In genomic region chr20:45921618-45922189, GRCh38 we compare ENCODE assay signal across 1 cellular context.
TF ChIP-seq lines count a peak whose summit lies in the region.

No MANE protein-coding gene starts in this region.

TF ChIP-seq in HepG2, 621 proteins besides CTCF, POLR2A, EP300 and RAD21 (continued from another document and continues in another):
- TF ChIP-seq ZNF687 (CRISPR knock-in tag; IDR thresholded peaks at IDR 0.05) (no peak), ZNF121 (CRISPR knock-in tag; IDR thresholded peaks at IDR 0.05) (no peak), ZNF616 (CRISPR knock-in tag; IDR thresholded peaks at IDR 0.05; ENCODE audit: low read depth) (no peak), RNF2 (conservative IDR thresholded peaks at IDR 0.05; ENCODE audit: low read depth) (no peak), SIN3A (IDR thresholded peaks at IDR 0.05; ENCODE audit: borderline replicate concordance, low read depth, low read length) (no peak), ZNF142 (CRISPR knock-in tag; IDR thresholded peaks at IDR 0.05) (no peak), ZBTB46 (CRISPR knock-in tag; IDR thresholded peaks at IDR 0.05; ENCODE audit: borderline replicate concordance) (no peak), ZBTB1 (CRISPR knock-in tag; IDR thresholded peaks at IDR 0.05; ENCODE audit: borderline replicate concordance) (no peak), PCBP1 (IDR thresholded peaks at IDR 0.05; ENCODE audit: borderline replicate concordance, low read depth, low read length) (no peak), MLXIP (CRISPR knock-in tag; IDR thresholded peaks at IDR 0.05; ENCODE audit: borderline replicate concordance) (no peak), ZC3H4 (CRISPR knock-in tag; IDR thresholded peaks at IDR 0.05; ENCODE audit: borderline replicate concordance) (no peak), PPARG (CRISPR knock-in tag; conservative IDR thresholded peaks at IDR 0.05) (no peak), ZNF234 (CRISPR knock-in tag; conservative IDR thresholded peaks at IDR 0.05) (no peak), XRCC5 (optimal IDR thresholded peaks at IDR 0.05; ENCODE audit: low read length) (no peak), ZSCAN12 (CRISPR knock-in tag; IDR thresholded peaks at IDR 0.05) (no peak), POLR2AphosphoS5 (IDR thresholded peaks at IDR 0.05; ENCODE audit: low read depth, low read length) (no peak), MBNL3 (CRISPR knock-in tag; conservative IDR thresholded peaks at IDR 0.05) (no peak), RCOR2 (CRISPR knock-in tag; IDR thresholded peaks at IDR 0.05) (no peak), SOX5 (CRISPR knock-in tag; IDR thresholded peaks at IDR 0.05; ENCODE audit: borderline replicate concordance) (no peak), ZNF326 (CRISPR knock-in tag; IDR thresholded peaks at IDR 0.05; ENCODE audit: borderline replicate concordance) (no peak), ZNF552 (CRISPR knock-in tag; IDR thresholded peaks at IDR 0.05; ENCODE audit: borderline replicate concordance) (no peak), U2AF1 (optimal IDR thresholded peaks at IDR 0.05; ENCODE audit: low read depth, low read length) (no peak), ZFX (CRISPR knock-in tag; IDR thresholded peaks at IDR 0.05; ENCODE audit: low read depth) (no peak), ZNF484 (CRISPR knock-in tag; IDR thresholded peaks at IDR 0.05; ENCODE audit: borderline replicate concordance, low read depth) (no peak), TERF1 (CRISPR knock-in tag; IDR thresholded peaks at IDR 0.05) (no peak), NR2F1 (CRISPR knock-in tag; IDR thresholded peaks at IDR 0.05) (no peak), YY1 (IDR thresholded peaks at IDR 0.05; ENCODE audit: insufficient read depth, insufficient replicate concordance, low read depth, low read length) (no peak), ZNF224 (CRISPR knock-in tag; IDR thresholded peaks at IDR 0.05) (no peak), PRPF4 (IDR thresholded peaks at IDR 0.05; ENCODE audit: low read depth, low read length, poor library complexity, severe bottlenecking) (no peak), SNAI1 (CRISPR knock-in tag; IDR thresholded peaks at IDR 0.05; ENCODE audit: borderline replicate concordance) (no peak), E2F2 (CRISPR knock-in tag; IDR thresholded peaks at IDR 0.05; ENCODE audit: borderline replicate concordance) (no peak), ZNF350 (CRISPR knock-in tag; IDR thresholded peaks at IDR 0.05; ENCODE audit: borderline replicate concordance, low read depth) (no peak), ZNF337 (CRISPR knock-in tag; IDR thresholded peaks at IDR 0.05; ENCODE audit: borderline replicate concordance, low read depth) (no peak), SIN3B (IDR thresholded peaks at IDR 0.05; ENCODE audit: low read length) (no peak), ZNF556 (CRISPR knock-in tag; IDR thresholded peaks at IDR 0.05; ENCODE audit: borderline replicate concordance) (peak; percentile 62; the same call in 1 of the 2 replicates), ZNF230 (CRISPR knock-in tag; IDR thresholded peaks at IDR 0.05) (peak; percentile 53; the same call in 1 of the 2 replicates), ZNF382 (CRISPR knock-in tag; IDR thresholded peaks at IDR 0.05; ENCODE audit: borderline replicate concordance) (no peak), FOXP4 (CRISPR knock-in tag; IDR thresholded peaks at IDR 0.05) (no peak), ZSCAN31 (CRISPR knock-in tag; IDR thresholded peaks at IDR 0.05; ENCODE audit: low read depth) (no peak), POGK (CRISPR knock-in tag; conservative IDR thresholded peaks at IDR 0.05) (0 out of 2 replicates have a peak, but pooled peaks have one; percentile 4), ISL2 (CRISPR knock-in tag; IDR thresholded peaks at IDR 0.05) (no peak)
